Comparison of ENCODE assay signal across 8 cellular contexts in genomic region chr22:37283393-37283937, GRCh38. TPM values are rescaled to one million over a fixed set of nuclear protein-coding genes. Genes with fewer than 3 reads are reported as not detected.
DNase-seq lines count a peak whose midpoint lies in the region; ATAC-seq and TF ChIP-seq lines count a peak whose summit lies in the region.

No MANE protein-coding gene starts in this region.

- H3K4me3 Mint-ChIP-seq in T-helper 17 cell, result peak overlapping the region; percentile 99

- peak overlapping the region in 1 of 2 donors; percentile 77 for H3K27ac ChIP-seq in coronary artery

- H3K9me3 ChIP-seq in T-helper 17 cell (ENCODE audit: control insufficient read depth, low read length, poor library complexity, severe bottlenecking), result no peaks in the 10 kb centered on the region

- TF ChIP-seq CTCF in GM12872 (IDR thresholded peaks at IDR 0.05; ENCODE audit: insufficient read depth, low read depth, low read length), result peak; percentile 72
- TF ChIP-seq CTCF in coronary artery (IDR thresholded peaks at IDR 0.05), result no peak

- H3K36me3 Mint-ChIP-seq in T-helper 17 cell (ENCODE audit: low read depth), result peaks cover 12% of the 10 kb centered on the region

- DNase-seq in T-helper 17 cell (peak; percentile 39 to 59 (median 50)), coronary artery (ENCODE audit: low spot score) (no peak), sciatic nerve (ENCODE audit: low spot score) (no peak), NCI-H446 treated with DMSO at 0.1 percent for 48 hours (lab: John Stamatoyannopoulos, UW) (no peak), cerebellar nuclear complex (lab: John Stamatoyannopoulos, UW) (no peak)

- peak overlapping the region; percentile 100 for H3K27ac Mint-ChIP-seq in T-helper 17 cell

- intact Hi-C loops in sciatic nerve (cut with DNase I), result no loop called here

- ATAC-seq in T-helper 17 cell (peak; percentile 63), sciatic nerve (peak; percentile 38), GM21447 (IDR thresholded peaks at IDR 0.05; ENCODE audit: unreplicated experiment) (no peak), HG03442 (IDR thresholded peaks at IDR 0.05; ENCODE audit: unreplicated experiment) (no peak)

- H3K27me3 Mint-ChIP-seq in T-helper 17 cell, result no peaks in the 10 kb centered on the region

- peaks cover 48% of the 10 kb centered on the region for H3K4me1 Mint-ChIP-seq in T-helper 17 cell

- H3K4me3 ChIP-seq in coronary artery, result peak overlapping the region; percentile 59

RNA-seq across cellular contexts. Expression of gene CYTH4, which starts 1.2 kb away (rescaled TPM):
- 10 to 100 TPM; 89.5 to 98.7 TPM for total RNA-seq in T-helper 17 cell
- total RNA-seq in sciatic nerve, result 40.0 TPM

RNA-seq across cellular contexts. Expression of gene RAC2, which starts 39.4 kb away (rescaled TPM):
- total RNA-seq in T-helper 17 cell (100 to 1,000 TPM; 297 to 478 TPM), sciatic nerve (18.9 TPM)

Comparison
In these comparisons a context has a peak if more than half of its experiments do, and no peak if none do; other contexts are left out.
1. ATAC-seq: peak in T-helper 17 cell (single experiment) and sciatic nerve (single experiment); none in GM21447 (single experiment) and HG03442 (single experiment).
2. DNase-seq: peak in T-helper 17 cell (3 of 3); none in coronary artery (single experiment), sciatic nerve (single experiment), NCI-H446 treated with DMSO at 0.1 percent for 48 hours (single experiment) and cerebellar nuclear complex (0 of 2).
3. RNA of gene RAC2, which starts 39.4 kb away (total RNA-seq): 297 to 478 TPM in T-helper 17 cell; 18.9 TPM in sciatic nerve (single experiment); every median in the first group is over 10 times any median in the second.